20 cellular contexts compared by ENCODE assay signal in the genomic region with DNA sequence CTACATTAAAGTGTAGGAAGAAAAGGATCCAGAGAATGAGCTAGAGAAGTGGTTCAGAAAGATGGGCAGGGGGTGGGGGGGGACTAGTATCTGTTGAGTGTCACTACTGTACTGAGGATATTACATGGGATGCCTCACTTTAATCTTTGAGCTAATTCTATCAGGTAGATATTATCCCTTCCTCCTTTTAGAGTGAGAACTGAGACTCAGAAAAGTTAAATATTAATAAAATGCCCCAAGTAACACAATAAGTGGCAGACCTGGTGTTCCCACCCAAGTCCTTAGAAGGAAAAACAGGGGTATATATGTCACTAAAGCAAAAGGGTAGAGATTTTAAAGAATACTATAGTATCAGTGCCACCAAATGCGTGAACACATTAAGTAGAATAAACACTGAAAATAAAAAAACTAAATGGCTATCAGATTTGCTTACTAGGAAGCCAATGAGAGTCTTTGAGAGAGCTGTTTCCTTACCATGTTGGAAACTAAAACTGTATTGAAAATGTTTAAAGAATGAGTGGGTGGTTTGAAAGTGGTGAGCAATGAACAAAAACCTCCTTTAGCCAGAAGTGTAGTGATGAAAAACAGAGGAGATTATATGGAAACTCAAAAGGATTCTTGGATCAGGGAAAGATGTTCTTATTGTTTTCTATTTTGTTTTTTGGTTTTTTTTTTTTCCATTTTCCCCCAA.
"Had no signal": no experiment of that assay in that cellular context is flagged by ENCODE, and none has a peak within 500 bp of the region (broad histone marks: within the 10 kb centered on the region; RNA-seq: fewer than 3 reads in every experiment).

No MANE protein-coding gene starts in this region.

- H3K27me3 ChIP-seq: cardiac muscle cell, dorsolateral prefrontal cortex, gastroesophageal sphincter, heart right ventricle, right atrium auricular region, suprapubic skin had no signal

- H3K36me3 ChIP-seq: cardiac muscle cell, gastroesophageal sphincter, heart right ventricle, lower lobe of right lung, right atrium auricular region, suprapubic skin had no signal

- DNase-seq: activated CD4-positive, alpha-beta memory T cell treated with anti-CD3 and anti-CD28 coated beads, Interleukin-2, amount 10 ng/mL, durations not matched to agents 7 days and 5 days; activated CD4-positive, alpha-beta T cell treated with anti-CD3 and anti-CD28 coated beads for 36 hours; activated effector memory CD4-positive, alpha-beta T cell treated with Interleukin-2 at 50 U/mL for 16 hours; activated T-cell treated with anti-CD3 and anti-CD28 coated beads, Interleukin-2, amount 50 U/mL, for 24 hours; dorsolateral prefrontal cortex; endodermal cell; heart right ventricle; left colon; lower lobe of right lung; nephron progenitor cell; occipital lobe; stimulated activated CD4-positive, alpha-beta T cell treated with anti-CD3 and anti-CD28 coated beads, Interleukin-4, amount 100 ng/mL, for 4 hours; stimulated activated CD8-positive, alpha-beta memory T cell treated with anti-CD3 and anti-CD28 coated beads, Interleukin-4, amount 100 ng/mL, for 48 hours; stimulated activated naive CD4-positive, alpha-beta T cell treated with Interleukin-2 at 50 U/mL for 16 hours had no signal

- H3K9me3 ChIP-seq: gastroesophageal sphincter, heart right ventricle, lower lobe of right lung, right atrium auricular region, suprapubic skin had no signal

- H3K4me1 ChIP-seq: gastroesophageal sphincter, heart right ventricle, lower lobe of right lung, right atrium auricular region, suprapubic skin had no signal

- H3K27ac ChIP-seq: cardiac muscle cell, dorsolateral prefrontal cortex, gastroesophageal sphincter, heart right ventricle, lower lobe of right lung, right atrium auricular region, skin epidermis, suprapubic skin had no signal

- H3K4me3 ChIP-seq: cardiac muscle cell, dorsolateral prefrontal cortex, gastroesophageal sphincter, heart right ventricle, lower lobe of right lung, right atrium auricular region, skin epidermis, suprapubic skin had no signal

- ATAC-seq: activated CD4-positive, alpha-beta T cell treated with anti-CD3 and anti-CD28 coated beads for 36 hours; activated naive CD4-positive, alpha-beta T cell treated with anti-CD3 and anti-CD28 coated beads, Interleukin-2, amount 50 U/mL, for 72 hours; gastroesophageal sphincter; heart right ventricle; left colon; lower lobe of right lung had no signal
